Comparison of ENCODE assay signal across 8 cellular contexts in genomic region chr2:54560146-54560881, GRCh38.
DNase-seq lines count a peak whose midpoint lies in the region; ATAC-seq and TF ChIP-seq lines count a peak whose summit lies in the region.

No MANE protein-coding gene starts in this region.

- peak; percentile 82 for DNase-seq in COLO829 (ENCODE audit: low spot score)
- DNase-seq in SIG-M5 (lab: John Stamatoyannopoulos, UW), result peak; percentile 73
- DNase-seq in colonic mucosa, result peak; percentile 66
- peak in 1 of 2 donors; percentile 92 for DNase-seq in lower leg skin (ENCODE audit: low spot score in 2 of 2)
- peak; percentile 58 to 74 for DNase-seq in tibial artery
- no peak for DNase-seq in NCI-H1930 (lab: John Stamatoyannopoulos, UW)

- WGBS in lower leg skin, 2 donors, result 2 to 3% methylated on average over 19 of the region's 19 CpGs

- H3K9me3 ChIP-seq in colonic mucosa (no peaks in the 10 kb centered on the region), tibial artery (no peaks in the 10 kb centered on the region)

- H3K27ac ChIP-seq in colonic mucosa (peak overlapping the region; percentile 89), tibial artery (peak overlapping the region; percentile 67 to 79)

- no peaks in the 10 kb centered on the region for H3K36me3 ChIP-seq in colonic mucosa
- no peaks in the 10 kb centered on the region for H3K36me3 ChIP-seq in tibial artery

- H3K27me3 ChIP-seq in colonic mucosa (no peaks in the 10 kb centered on the region), tibial artery (no peaks in the 10 kb centered on the region)

- no peak for TF ChIP-seq POLR2A in lower leg skin (IDR thresholded peaks at IDR 0.05)

- peak overlapping the region; percentile 66 for H3K4me3 ChIP-seq in colonic mucosa
- peak overlapping the region; percentile 40 for H3K4me3 ChIP-seq in lower leg skin (ENCODE audit: low read depth, poor library complexity, severe bottlenecking)
- H3K4me3 ChIP-seq in tibial artery, result peak overlapping the region; percentile 47 to 56

- ATAC-seq in GM19043 (IDR thresholded peaks at IDR 0.05; ENCODE audit: low read depth, unreplicated experiment) (peak; percentile 40), HG03135 (IDR thresholded peaks at IDR 0.05; ENCODE audit: unreplicated experiment) (peak; percentile 46)

- peak overlapping the region; percentile 78 to 95 for H3K9ac ChIP-seq in colonic mucosa (ENCODE audit: low read depth in 2 of 2, low read length in 2 of 2)

- H3K4me1 ChIP-seq in colonic mucosa (peaks cover 15% of the 10 kb centered on the region), tibial artery (peaks cover 0 to 60% (median 28%) of the 10 kb centered on the region in 4 donors)

- intact Hi-C loops in colonic mucosa (cut with DNase I), result no loop called here
- intact Hi-C loops in lower leg skin (cut with DNase I; ENCODE audit: low total_unique reads), result no loop called here
- intact Hi-C loops in tibial artery (cut with DNase I; ENCODE audit: low total_unique reads), result no loop called here

- TF ChIP-seq CTCF in colonic mucosa (IDR thresholded peaks at IDR 0.05) (no peak), lower leg skin (IDR thresholded peaks at IDR 0.05) (no peak), tibial artery (IDR thresholded peaks at IDR 0.05) (peak in 1 of 2 experiments; percentile 32)

Comparison
In these comparisons a context has a peak if more than half of its experiments do, and no peak if none do; other contexts are left out.
1. DNase-seq: peak in COLO829 (single experiment), SIG-M5 (single experiment), colonic mucosa (single experiment) and tibial artery (2 of 2); none in NCI-H1930 (0 of 2).
2. Peak in every context shown above with its lines, with median percentiles within 50 percentile points of each other: H3K4me3 ChIP-seq.